11 cellular contexts compared by ENCODE assay signal in genomic region chr10:6071181-6072175, GRCh38. TPM values are rescaled to one million over a fixed set of nuclear protein-coding genes. Genes with fewer than 3 reads are reported as not detected.
DNase-seq lines count a peak whose midpoint lies in the region; ATAC-seq and TF ChIP-seq lines count a peak whose summit lies in the region.
"Had no signal": no experiment of that assay in that cellular context is flagged by ENCODE, and none has a peak within 500 bp of the region (broad histone marks: within the 10 kb centered on the region; RNA-seq: fewer than 3 reads in every experiment).

No MANE protein-coding gene starts in this region.

- TF ChIP-seq CTCF in CD14-positive monocyte (IDR thresholded peaks at IDR 0.05) = no peak
- TF ChIP-seq CTCF in left ventricle myocardium inferior (IDR thresholded peaks at IDR 0.05; ENCODE audit: borderline replicate concordance) = no peak

- H3K36me3 Mint-ChIP-seq in CD14-positive monocyte (peaks cover 0 to 6% of the 10 kb centered on the region in 2 donors), T-helper 17 cell (ENCODE audit: low read depth) (peaks cover 4% of the 10 kb centered on the region)

- H3K27ac ChIP-seq in left ventricle myocardium inferior (replicated peaks) = peak overlapping the region; percentile 79

- H3K27ac Mint-ChIP-seq in CD14-positive monocyte (peak overlapping the region; percentile 28 to 87 (median 59)), T-helper 17 cell (peak overlapping the region; percentile 96)

- H3K9me3 Mint-ChIP-seq in CD14-positive monocyte = peaks cover 0 to 4% (median 0%) of the 10 kb centered on the region in 7 donors

- intact Hi-C loops in CD14-positive monocyte (cut with micrococcal nuclease) (no loop called here), left ventricle myocardium inferior (cut with micrococcal nuclease) (no loop called here)

- H3K4me1 Mint-ChIP-seq in CD14-positive monocyte (peaks cover 69% of the 10 kb centered on the region), T-helper 17 cell (peaks cover 54% of the 10 kb centered on the region)

- H3K27me3 ChIP-seq in left ventricle myocardium inferior (ENCODE audit: low read depth) = no peaks in the 10 kb centered on the region

- DNase-seq in CD14-positive monocyte (ENCODE audit: low spot score) (no peak), T-helper 17 cell (no peak), left ventricle myocardium inferior (no peak), nucleus accumbens (lab: John Stamatoyannopoulos, UW) (no peak), medulla oblongata (ENCODE audit: extremely low spot score) (no peak), NOMO-1 treated with DMSO at 0.1 percent for 48 hours (lab: John Stamatoyannopoulos, UW; ENCODE audit: unreplicated experiment) (no peak), ACHN (no peak)
- DNase-seq: glutamatergic neuron, retina had no signal

- peaks cover 26% of the 10 kb centered on the region for H3K4me1 ChIP-seq in left ventricle myocardium inferior

- H3K9me3 ChIP-seq in T-helper 17 cell (ENCODE audit: control insufficient read depth, low read length, poor library complexity, severe bottlenecking) (no peaks in the 10 kb centered on the region), left ventricle myocardium inferior (replicated peaks) (no peaks in the 10 kb centered on the region)

- no peaks in the 10 kb centered on the region for H3K36me3 ChIP-seq in left ventricle myocardium inferior

- no peak overlapping the region for H3K4me3 ChIP-seq in left ventricle myocardium inferior
- H3K4me3 ChIP-seq: lung had no signal

- in situ Hi-C loops in ACHN (cut with HindIII; ENCODE audit: low pct_ligation_motif_present, low pct_unique_long_range_greater_than_20kb, low sequenced_read_pairs) = no loop called here

- H3K4me3 Mint-ChIP-seq in CD14-positive monocyte (peak overlapping the region in 1 of 2 donors; percentile 39), T-helper 17 cell (peak overlapping the region; percentile 75)

- peak; percentile 19 for ATAC-seq in GM18511 (IDR thresholded peaks at IDR 0.05; ENCODE audit: unreplicated experiment)
- ATAC-seq in T-helper 17 cell = no peak

- H3K27me3 Mint-ChIP-seq in CD14-positive monocyte (ENCODE audit: low read depth in 3 of 3) (peaks cover 0 to 7% (median 6%) of the 10 kb centered on the region in 3 donors), T-helper 17 cell (no peaks in the 10 kb centered on the region)

RNA-seq across cellular contexts. Expression of gene IL2RA, which starts 9.3 kb away (rescaled TPM):
- polyA plus RNA-seq in CD14-positive monocyte = under 1 TPM in 1 of 2 donors, not detected in 1; 0.06 TPM
- total RNA-seq in T-helper 17 cell = 10 to 100 TPM; 51.7 to 59.2 TPM
- 2.3 TPM for total RNA-seq in left ventricle myocardium inferior

RNA-seq across cellular contexts. Expression of gene RBM17, which starts 17.4 kb away (rescaled TPM):
- polyA plus RNA-seq in CD14-positive monocyte = 10 to 100 TPM; 44.5 to 51.4 TPM
- total RNA-seq in T-helper 17 cell (100 to 1,000 TPM; 133 to 146 TPM), left ventricle myocardium inferior (56.1 TPM)

Comparison
In these comparisons a context has a peak if more than half of its experiments do, and no peak if none do; other contexts are left out.
1. RNA of gene IL2RA, which starts 9.3 kb away (total RNA-seq): 51.7 to 59.2 TPM in T-helper 17 cell; 2.3 TPM in left ventricle myocardium inferior (single experiment); every median in the first group is over 10 times any median in the second.